In genomic region chr20:63573739-63574131, GRCh38 we compare ENCODE assay signal across 1 cellular context.
TF ChIP-seq lines count a peak whose summit lies in the region.

No MANE protein-coding gene starts in this region.

TF ChIP-seq in IMR-90, 13 proteins besides CTCF, POLR2A, EP300 and RAD21 (continued from another document):
- TF ChIP-seq ELK1 (IDR thresholded peaks at IDR 0.05; ENCODE audit: borderline replicate concordance, low read depth, low read length) = no peak
- TF ChIP-seq CEBPB (IDR thresholded peaks at IDR 0.05; ENCODE audit: low read depth, low read length) = no peak
- no peak for TF ChIP-seq MAFK (IDR thresholded peaks at IDR 0.05; ENCODE audit: low read depth, low read length)
- TF ChIP-seq BHLHE40 (IDR thresholded peaks at IDR 0.05; ENCODE audit: low read depth, low read length) = no peak
- TF ChIP-seq RFX5 (IDR thresholded peaks at IDR 0.05; ENCODE audit: low read depth, low read length) = no peak
- no peak for TF ChIP-seq FOS (IDR thresholded peaks at IDR 0.05; ENCODE audit: low read depth, low read length)
- no peak for TF ChIP-seq CHD1 (IDR thresholded peaks at IDR 0.05; ENCODE audit: low read depth, low read length)
- TF ChIP-seq USF2 (IDR thresholded peaks at IDR 0.05; ENCODE audit: low read depth, low read length) = no peak
- TF ChIP-seq NFE2L2 (IDR thresholded peaks at IDR 0.05; ENCODE audit: low read depth, low read length) = no peak
- no peak for TF ChIP-seq MXI1 (IDR thresholded peaks at IDR 0.05; ENCODE audit: borderline replicate concordance, low read depth, low read length)
